ENCODE assay signal across 12 cellular contexts in the genomic region with DNA sequence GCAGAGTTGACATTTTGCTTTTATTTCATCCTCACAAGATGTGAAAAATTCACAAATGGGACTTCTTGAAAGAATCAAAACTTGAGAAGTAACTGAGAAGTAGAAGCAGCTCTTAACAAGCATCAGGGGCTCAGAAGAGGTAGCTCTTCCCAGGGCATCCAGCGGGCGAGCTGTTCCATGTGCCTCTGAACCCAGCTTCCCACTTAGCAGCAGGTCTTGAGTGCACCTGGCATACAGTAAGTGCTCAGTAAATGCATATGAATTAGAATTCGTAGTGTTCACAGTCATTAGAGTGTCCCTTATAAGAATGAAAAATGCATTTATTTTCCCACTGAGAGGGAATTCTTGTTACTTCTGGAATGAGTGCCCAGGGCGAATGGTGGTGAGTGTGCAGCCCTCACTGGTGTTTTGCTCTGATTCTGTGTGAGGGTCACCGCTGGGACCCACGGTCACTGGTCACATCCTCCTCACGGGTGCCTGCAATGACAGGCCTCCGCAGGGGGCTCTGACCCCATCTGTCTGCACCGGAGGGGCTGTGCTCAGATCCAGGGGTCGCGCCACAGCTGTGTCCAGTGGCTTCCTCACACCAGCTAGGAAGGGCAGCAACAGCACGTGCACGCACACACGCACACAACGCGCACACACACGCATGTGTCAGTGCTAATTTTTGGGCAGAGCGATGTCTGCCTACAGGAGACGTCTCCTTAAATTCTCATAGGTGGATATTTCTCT. TPM values are rescaled to one million over a fixed set of nuclear protein-coding genes. Genes with fewer than 3 reads are reported as not detected.
DNase-seq lines count a peak whose midpoint lies in the region; ATAC-seq and TF ChIP-seq lines count a peak whose summit lies in the region.
"Had no signal": no experiment of that assay in that cellular context is flagged by ENCODE, and none has a peak within 500 bp of the region (broad histone marks: within the 10 kb centered on the region; RNA-seq: fewer than 3 reads in every experiment).

No MANE protein-coding gene starts in this region.

- H3K36me3 Mint-ChIP-seq in activated B cell treated with CpG ODN at 0.5 μM for 24 hours (ENCODE audit: low read depth), result peaks cover 14% of the 10 kb centered on the region

- H3K27ac ChIP-seq in right atrium auricular region, result no peak overlapping the region
- no peak overlapping the region for H3K27ac ChIP-seq in upper lobe of right lung
- no peak overlapping the region for H3K27ac ChIP-seq in coronary artery
- H3K27ac ChIP-seq in SJCRH30, result no peak overlapping the region
- H3K27ac ChIP-seq: parathyroid adenoma had no signal

- H3K27ac Mint-ChIP-seq in activated B cell treated with CpG ODN at 0.5 μM for 24 hours, result no peak overlapping the region
- H3K27ac Mint-ChIP-seq: stimulated activated effector memory CD8-positive, alpha-beta T cell treated with anti-CD3 and anti-CD28 coated beads, Interleukin-12 subunit alpha, Interleukin-12 subunit beta, amount 100 ng/mL, for 72 hours had no signal

- H3K9me3 Mint-ChIP-seq in activated B cell treated with CpG ODN at 0.5 μM for 24 hours, result no peaks in the 10 kb centered on the region
- H3K9me3 Mint-ChIP-seq: stimulated activated effector memory CD8-positive, alpha-beta T cell treated with anti-CD3 and anti-CD28 coated beads, Interleukin-12 subunit alpha, Interleukin-12 subunit beta, amount 100 ng/mL, for 72 hours had no signal

- H3K27me3 ChIP-seq in right atrium auricular region (no peaks in the 10 kb centered on the region), upper lobe of right lung (no peaks in the 10 kb centered on the region), SJCRH30 (no peaks in the 10 kb centered on the region)

- ATAC-seq in Right ventricle myocardium inferior (no peak), activated B cell treated with CpG ODN at 0.5 μM for 24 hours (ENCODE audit: low read depth) (no peak), upper lobe of right lung (no peak)
- ATAC-seq: HCT116; stimulated activated effector memory CD8-positive, alpha-beta T cell treated with anti-CD3 and anti-CD28 coated beads, Interleukin-12 subunit alpha, Interleukin-12 subunit beta, amount 100 ng/mL, for 72 hours had no signal

- TF ChIP-seq CTCF in right atrium auricular region (IDR thresholded peaks at IDR 0.05), result no peak
- no peak for TF ChIP-seq CTCF in activated B cell treated with CpG ODN at 0.5 μM for 24 hours (IDR thresholded peaks at IDR 0.05)
- no peak for TF ChIP-seq CTCF in upper lobe of right lung (IDR thresholded peaks at IDR 0.05)
- TF ChIP-seq CTCF in coronary artery (IDR thresholded peaks at IDR 0.05), result no peak

- peaks cover 4% of the 10 kb centered on the region for H3K27me3 Mint-ChIP-seq in activated B cell treated with CpG ODN at 0.5 μM for 24 hours

- CTCF ChIA-PET in activated B cell treated with CpG ODN at 0.5 μM for 24 hours (lab: Charles Lee), result no interaction called here

- intact Hi-C loops in Right ventricle myocardium inferior (cut with DNase I) (loop anchor here (5.0 kb wide), 2 partner anchors 253 to 422 kb away; a partner anchor contains a TSS), activated B cell treated with CpG ODN at 0.5 μM for 24 hours (cut with micrococcal nuclease) (no loop called here), upper lobe of right lung (cut with DNase I) (no loop called here)

- no peak overlapping the region for H3K4me3 ChIP-seq in right atrium auricular region
- no peak overlapping the region for H3K4me3 ChIP-seq in upper lobe of right lung
- H3K4me3 ChIP-seq in coronary artery, result no peak overlapping the region
- no peak overlapping the region for H3K4me3 ChIP-seq in SJCRH30

- no peak overlapping the region for H3K4me3 Mint-ChIP-seq in activated B cell treated with CpG ODN at 0.5 μM for 24 hours

- H3K4me1 Mint-ChIP-seq in activated B cell treated with CpG ODN at 0.5 μM for 24 hours, result peaks cover 43% of the 10 kb centered on the region

- H3K9me3 ChIP-seq in right atrium auricular region, result no peaks in the 10 kb centered on the region
- no peaks in the 10 kb centered on the region for H3K9me3 ChIP-seq in upper lobe of right lung
- no peaks in the 10 kb centered on the region for H3K9me3 ChIP-seq in SJCRH30 (replicated peaks)

- peaks cover 22% of the 10 kb centered on the region for H3K36me3 ChIP-seq in right atrium auricular region
- peaks cover 22% of the 10 kb centered on the region for H3K36me3 ChIP-seq in upper lobe of right lung
- H3K36me3 ChIP-seq in SJCRH30, result no peaks in the 10 kb centered on the region

- H3K4me1 ChIP-seq in right atrium auricular region (peaks cover 0 to 19% of the 10 kb centered on the region in 2 donors), upper lobe of right lung (peaks cover 14% of the 10 kb centered on the region), SJCRH30 (no peaks in the 10 kb centered on the region)

- POLR2A ChIA-PET in activated B cell treated with CpG ODN at 0.5 μM for 24 hours (lab: Charles Lee), result no interaction called here

- DNase-seq in Right ventricle myocardium inferior (ENCODE audit: missing footprints) (peak; percentile 66), right atrium auricular region (ENCODE audit: low spot score) (no peak), activated B cell treated with CpG ODN at 0.5 μM for 24 hours (peak; percentile 12), mesenteric fat pad (ENCODE audit: low spot score) (peak; percentile 73), upper lobe of right lung (peak; percentile 60), coronary artery (ENCODE audit: low spot score) (no peak), SJCRH30 (no peak)
- no peak for DNase-seq in effector CD4-positive, alpha-beta T cell
- DNase-seq: NCI-H345 had no signal

RNA-seq across cellular contexts. Expression of a gene that starts 26.9 kb away (rescaled TPM):
- total RNA-seq in Right ventricle myocardium inferior, result 47.3 TPM
- total RNA-seq in right atrium auricular region, result 10 to 100 TPM; 34.7 to 40.7 TPM
- 75.9 and 79.6 TPM in 2 replicates for total RNA-seq in activated B cell treated with CpG ODN at 0.5 μM for 24 hours
- total RNA-seq in mesenteric fat pad, result 58.5 TPM
- total RNA-seq in upper lobe of right lung, result 59.5 TPM
- 10.2 and 10.4 TPM in 2 replicates for total RNA-seq in SJCRH30 (2014; rRNA removed; shearing (Covaris generic))

RNA-seq across cellular contexts. Expression of a gene that starts 54.3 kb away (rescaled TPM):
- total RNA-seq in Right ventricle myocardium inferior, result 1.1 TPM
- total RNA-seq in right atrium auricular region, result 1 to 10 TPM; 1.8 to 2.3 TPM
- 0.20 and 0.42 TPM in 2 replicates for total RNA-seq in activated B cell treated with CpG ODN at 0.5 μM for 24 hours
- total RNA-seq in mesenteric fat pad, result 1.1 TPM
- total RNA-seq in upper lobe of right lung, result 1.0 TPM
- total RNA-seq in SJCRH30 (2014; rRNA removed; shearing (Covaris generic)), result 2.4 and 2.5 TPM in 2 replicates

Comparison
In these comparisons a context has a peak if more than half of its experiments do, and no peak if none do; other contexts are left out.
1. DNase-seq: peak in Right ventricle myocardium inferior (single experiment), activated B cell treated with CpG ODN at 0.5 μM for 24 hours (single experiment), mesenteric fat pad (single experiment) and upper lobe of right lung (single experiment); none in right atrium auricular region (single experiment), effector CD4-positive, alpha-beta T cell (single experiment), coronary artery (single experiment) and SJCRH30 (0 of 2).